In genomic region chr10:80596391-80597257, GRCh38 we compare ENCODE assay signal across 8 cellular contexts. TPM values are rescaled to one million over a fixed set of nuclear protein-coding genes. Genes with fewer than 3 reads are reported as not detected.
A peak's percentile ranks its signal among the peaks of the same experiment; 100 is the strongest.
DNase-seq lines count a peak whose midpoint lies in the region; ATAC-seq, FAIRE-seq and TF ChIP-seq lines count a peak whose summit lies in the region.

No MANE protein-coding gene starts in this region.

- no peak overlapping the region for H3K4me3 ChIP-seq in astrocyte of the spinal cord (ENCODE audit: low read depth, low read length)
- no peak overlapping the region for H3K4me3 ChIP-seq in HepG2 (replicated peaks in 1 of 3; ENCODE audit: insufficient read depth in 1 of 3, low read depth in 2 of 3, low read length in 3 of 3)
- H3K4me3 ChIP-seq in upper lobe of left lung: no peak overlapping the region

- H3K79me2 ChIP-seq in HepG2 (ENCODE audit: insufficient read depth, low read length): no peaks in the 10 kb centered on the region

- in situ Hi-C loops in astrocyte of the spinal cord (cut with HindIII; ENCODE audit: low sequenced_read_pairs): no loop called here
- in situ Hi-C loops in HepG2 (cut with HindIII; ENCODE audit: extremely low pct_ligation_motif_present, low pct_unique_long_range_greater_than_20kb): no loop called here

- no peaks in the 10 kb centered on the region for H3K9me3 ChIP-seq in HepG2 (ENCODE audit: low read length)
- no peaks in the 10 kb centered on the region for H3K9me3 ChIP-seq in upper lobe of left lung

- intact Hi-C loops in HepG2 (cut with micrococcal nuclease; ENCODE audit: unreplicated experiment): loop anchor here (5.0 kb wide), 1 partner anchor 154 kb away; no protein-coding TSS in a partner anchor

- no peak overlapping the region for H3K4me2 ChIP-seq in HepG2 (ENCODE audit: low read depth, low read length)

- TF ChIP-seq EP300 in HepG2 (IDR thresholded peaks at IDR 0.05; ENCODE audit: low read depth in 2 of 2, low read length in 2 of 2) (no peak), HepG2 (CRISPR knock-in tag; IDR thresholded peaks at IDR 0.05; ENCODE audit: borderline replicate concordance) (no peak), upper lobe of left lung (IDR thresholded peaks at IDR 0.05) (no peak)

- H3K27ac ChIP-seq in HepG2 (ENCODE audit: extremely low read length, insufficient read depth, low read length): no peak overlapping the region
- H3K27ac ChIP-seq in upper lobe of left lung: no peak overlapping the region

- TF ChIP-seq CTCF in astrocyte of the spinal cord (IDR thresholded peaks at IDR 0.05; ENCODE audit: low read depth, low read length): peak; percentile 83
- peak; percentile 65 for TF ChIP-seq CTCF in HepG2 (CRISPR knock-in tag; IDR thresholded peaks at IDR 0.05)
- TF ChIP-seq CTCF in upper lobe of left lung (IDR thresholded peaks at IDR 0.05): peak; percentile 44 to 70 (median 47)

- H3K36me3 ChIP-seq in HepG2 (replicated peaks in 1 of 2; ENCODE audit: control insufficient read depth in 1 of 2, insufficient read depth in 2 of 2, low read length in 2 of 2) (no peaks in the 10 kb centered on the region), upper lobe of left lung (no peaks in the 10 kb centered on the region)

- no peaks in the 10 kb centered on the region for H4K20me1 ChIP-seq in HepG2 (ENCODE audit: insufficient read depth, low read length)

- CTCF ChIA-PET in HepG2 (lab: Yijun Ruan, JAX; ENCODE audit: low intra/inter-chr PET ratio, low total read pairs): no interaction called here

- POLR2A ChIA-PET in HepG2 (lab: Yijun Ruan, JAX): no interaction called here

- no peak overlapping the region for H3K9ac ChIP-seq in HepG2 (ENCODE audit: insufficient read depth, low read depth, low read length)

- H3K4me1 ChIP-seq in HepG2 (ENCODE audit: insufficient read depth, low read length): no peaks in the 10 kb centered on the region
- no peaks in the 10 kb centered on the region for H3K4me1 ChIP-seq in upper lobe of left lung

- ATAC-seq in HG03103 (IDR thresholded peaks at IDR 0.05; ENCODE audit: low read depth, unreplicated experiment) (peak; percentile 29), HepG2 (peak; percentile 88), upper lobe of left lung (ENCODE audit: low FRiP score in 2 of 2) (peak in 1 of 2 donors; percentile 65)

- 36% methylated on average over 15 of the region's 15 CpGs for WGBS in HepG2 (ENCODE audit: low lambda C conversion rate)
- WGBS in upper lobe of left lung, 2 donors: 67% methylated on average over 15 of the region's 15 CpGs

- no peak for TF ChIP-seq POLR2A in HepG2 (IDR thresholded peaks at IDR 0.05; ENCODE audit: insufficient read depth in 1 of 2, low read depth in 2 of 2, low read length in 2 of 2)
- TF ChIP-seq POLR2A in upper lobe of left lung (IDR thresholded peaks at IDR 0.05): no peak

- DNase-seq in NK-92 treated with Interleukin-12 subunit alpha and Interleukin-12 subunit beta, amount 100 ng/mL, for 24 hours (lab: John Stamatoyannopoulos, UW): peak; percentile 4
- DNase-seq in NK-92 (lab: John Stamatoyannopoulos, UW; ENCODE audit: unreplicated experiment) (no peak), RPMI8226 (peak; percentile 57), astrocyte of the spinal cord (ENCODE audit: low read depth, low spot score) (peak; percentile 35), HepG2 (ENCODE audit: low spot score) (peak; percentile 42), upper lobe of left lung (peak in 1 of 2 donors; percentile 43), pons (ENCODE audit: low spot score) (no peak)

- BruUV-seq in HepG2 (replicated peaks; lab: Mats Ljungman, UMichigan): no TSS peak

- peak; percentile 91 for FAIRE-seq in HepG2 (lab: Jason Lieb, UNC)

- TF ChIP-seq RAD21 in HepG2 (CRISPR knock-in tag; IDR thresholded peaks at IDR 0.05): no peak

- H2AFZ ChIP-seq in HepG2 (ENCODE audit: low read length): no peak overlapping the region

- H3K27me3 ChIP-seq in HepG2 (ENCODE audit: control insufficient read depth in 1 of 2, insufficient read depth in 2 of 2, low read length in 2 of 2): peaks cover 0 to 3% of the 10 kb centered on the region in 2 experiments; a peak in 1 of 5 replicates
- no peaks in the 10 kb centered on the region for H3K27me3 ChIP-seq in upper lobe of left lung

TF ChIP-seq in HepG2, 621 proteins besides CTCF, POLR2A, EP300 and RAD21:
- TF ChIP-seq MTERF4 (CRISPR knock-in tag; IDR thresholded peaks at IDR 0.05): no peak
- no peak for TF ChIP-seq AGO1 (IDR thresholded peaks at IDR 0.05; ENCODE audit: low read depth, low read length, poor library complexity, severe bottlenecking)
- peak; percentile 76; the same call in 1 of the 2 replicates for TF ChIP-seq ZFAT (CRISPR knock-in tag; conservative IDR thresholded peaks at IDR 0.05)
- TF ChIP-seq ZMAT3 (CRISPR knock-in tag; conservative IDR thresholded peaks at IDR 0.05): no peak
- TF ChIP-seq STAG1 (CRISPR knock-in tag; IDR thresholded peaks at IDR 0.05): peak; percentile 32
- TF ChIP-seq XRCC5 (optimal IDR thresholded peaks at IDR 0.05; ENCODE audit: low read length): peak; percentile 42
- no peak for TF ChIP-seq ZNF275 (CRISPR knock-in tag; IDR thresholded peaks at IDR 0.05; ENCODE audit: borderline replicate concordance)
- TF ChIP-seq MED8 (CRISPR knock-in tag; IDR thresholded peaks at IDR 0.05; ENCODE audit: insufficient replicate concordance): no peak
- no peak for TF ChIP-seq ZNF503 (CRISPR knock-in tag; IDR thresholded peaks at IDR 0.05)
- TF ChIP-seq TCF7 (IDR thresholded peaks at IDR 0.05; ENCODE audit: low read depth): no peak
- 0 out of 2 replicates have a peak, but pooled peaks have one; percentile 29 for TF ChIP-seq ERF (CRISPR knock-in tag; IDR thresholded peaks at IDR 0.05)

RNA-seq across cellular contexts. Expression of gene SH2D4B, which starts 58.9 kb away (rescaled TPM):
- total RNA-seq in HepG2 (2016; rRNA removed; fragmentation: Illumina TruSeq; extraction: Trizol) (not detected in 2 replicates), upper lobe of left lung (1 to 10 TPM in 1 of 6 donors, under 1 TPM in 4, not detected in 1; 0.15 to 1.0 (median 0.55) TPM)
- 0.09 TPM in 1 of 2 replicates, not detected in the other for total RNA-seq in HepG2 (2016; cell fraction: cytosol; rRNA removed; fragmentation: Illumina TruSeq; extraction: Trizol; ENCODE audit: low read depth)
- total RNA-seq in HepG2 (2016; cell fraction: insoluble cytoplasmic fraction; rRNA removed; fragmentation: Illumina TruSeq; extraction: Trizol): not detected in 2 replicates
- not detected in 2 replicates for total RNA-seq in HepG2 (2016; cell fraction: membrane; rRNA removed; fragmentation: Illumina TruSeq; extraction: Trizol)
- 0.09 TPM in 1 of 2 replicates, not detected in the other for total RNA-seq in HepG2 (2016; cell fraction: nucleus; rRNA removed; fragmentation: Illumina TruSeq; extraction: Trizol)
- not detected in 2 replicates for polyA plus RNA-seq in HepG2 (2011; rRNA removed)
- not detected in 2 replicates for polyA plus RNA-seq in HepG2 (2011; cell fraction: cytosol; rRNA removed)
- 0.03 TPM in 1 of 2 replicates, not detected in the other for polyA plus RNA-seq in HepG2 (2011; cell fraction: nucleus; rRNA removed)
- not detected in 2 replicates for polyA plus RNA-seq in HepG2 (2012)
- not detected in 2 replicates for polyA plus RNA-seq in HepG2 (2016; cell fraction: cytosol; fragmentation: Illumina TruSeq; extraction: Trizol; ENCODE audit: low read depth)
- not detected in 2 replicates for polyA plus RNA-seq in HepG2 (2016; cell fraction: insoluble cytoplasmic fraction; fragmentation: Illumina TruSeq; extraction: Trizol; ENCODE audit: low read depth)
- polyA plus RNA-seq in HepG2 (2016; cell fraction: membrane; fragmentation: Illumina TruSeq; extraction: Trizol; ENCODE audit: low read depth): not detected in 2 replicates
- polyA plus RNA-seq in HepG2 (2016; cell fraction: nucleus; fragmentation: Illumina TruSeq; extraction: Trizol; ENCODE audit: insufficient read depth, low read depth): not detected in 2 replicates
- polyA minus RNA-seq in HepG2 (2011; rRNA and poly(A)+ RNA removed; ENCODE audit: low replicate concordance): 0.04 and 0.12 TPM in 2 replicates
- polyA minus RNA-seq in HepG2 (2011; cell fraction: cytosol; rRNA and poly(A)+ RNA removed): not detected in 2 replicates
- polyA minus RNA-seq in HepG2 (2011; cell fraction: nucleus; rRNA and poly(A)+ RNA removed): not detected in 2 replicates

Comparison
In these comparisons a context has a peak if more than half of its experiments do, and no peak if none do; other contexts are left out.
1. DNase-seq: peak in NK-92 treated with Interleukin-12 subunit alpha and Interleukin-12 subunit beta, amount 100 ng/mL, for 24 hours (single experiment), RPMI8226 (single experiment), astrocyte of the spinal cord (single experiment) and HepG2 (single experiment); none in NK-92 (single experiment) and pons (single experiment).
2. Peak in every context shown above with its lines, with median percentiles within 50 percentile points of each other: CTCF ChIP-seq.